Comparison of ENCODE assay signal across 26 cellular contexts in genomic region chr18:61331051-61331450, GRCh38. TPM values are rescaled to one million over a fixed set of nuclear protein-coding genes. Genes with fewer than 3 reads are reported as not detected.
"Had no signal": no experiment of that assay in that cellular context is flagged by ENCODE, and none has a peak within 500 bp of the region (broad histone marks: within the 10 kb centered on the region; RNA-seq: fewer than 3 reads in every experiment).

No MANE protein-coding gene starts in this region.

- ATAC-seq: stimulated activated effector memory CD8-positive, alpha-beta T cell treated with anti-CD3 and anti-CD28 coated beads, Interleukin-12 subunit alpha, Interleukin-12 subunit beta, amount 100 ng/mL, for 72 hours; stimulated activated memory B cell treated with anti-CD40 and anti-IgM and Interleukin-4, amounts not matched to agents 10 μg/mL and 1 μg/mL and 100 μg/mL, for 72 hours; stimulated activated naive B cell treated with anti-CD40 and anti-IgM and Interleukin-4, amounts not matched to agents 10 μg/mL and 1 μg/mL and 100 μg/mL, for 72 hours; stimulated activated naive CD8-positive, alpha-beta T cell treated with anti-CD3 and anti-CD28 coated beads, Interleukin-15, amount 100 ng/mL, for 72 hours; stimulated activated naive CD8-positive, alpha-beta T cell treated with anti-CD3 and anti-CD28 coated beads, Interleukin-15, Interleukin-2, amounts not matched to agents 100 U/mL and 50 U/mL, for 24 hours; upper lobe of right lung had no signal

- H3K4me3 ChIP-seq: stomach, suprapubic skin, thoracic aorta, thyroid gland, tibial artery, tibial nerve, transverse colon, upper lobe of left lung, upper lobe of right lung, uterus, vagina had no signal

- H3K9me3 ChIP-seq: stomach, suprapubic skin, thoracic aorta, thyroid gland, tibial artery, tibial nerve, transverse colon, upper lobe of left lung, upper lobe of right lung, uterus, vagina had no signal

- H3K27ac ChIP-seq: stomach, suprapubic skin, thoracic aorta, thyroid gland, tibial artery, tibial nerve, transverse colon, upper lobe of left lung, upper lobe of right lung, uterus, vagina had no signal

- H3K4me1 ChIP-seq: thyroid gland, uterus had no signal

- H3K36me3 ChIP-seq: stomach, suprapubic skin, thoracic aorta, thyroid gland, tibial artery, tibial nerve, transverse colon, upper lobe of left lung, upper lobe of right lung, uterus, vagina had no signal

- FAIRE-seq: urothelium cell line had no signal

- DNase-seq: stimulated activated CD4-positive, alpha-beta T cell treated with anti-CD3 and anti-CD28 coated beads, Interleukin-2, amount 100 ng/mL, for 24 hours; stimulated activated CD4-positive, alpha-beta T cell treated with anti-CD3 and anti-CD28 coated beads, Interleukin-2, amount 100 ng/mL, for 48 hours; stimulated activated CD4-positive, alpha-beta T cell treated with anti-CD3 and anti-CD28 coated beads, Interleukin-4, amount 100 ng/mL, for 24 hours; stimulated activated CD4-positive, alpha-beta T cell treated with anti-CD3 and anti-CD28 coated beads, Interleukin-4, amount 100 ng/mL, for 4 hours; stimulated activated CD8-positive, alpha-beta memory T cell treated with anti-CD3 and anti-CD28 coated beads, Interleukin-4, amount 100 ng/mL, for 48 hours; stimulated activated naive B cell treated with anti-CD40 and anti-IgM and Interleukin-4, amounts not matched to agents 10 μg/mL and 1 μg/mL and 100 μg/mL, for 72 hours; stimulated activated naive CD4-positive, alpha-beta T cell; stimulated activated naive CD4-positive, alpha-beta T cell treated with Interleukin-2 at 50 U/mL for 16 hours; stimulated activated naive CD8-positive, alpha-beta T cell treated with anti-CD3 and anti-CD28 coated beads, Interleukin-15, amount 100 ng/mL, for 72 hours; stimulated activated naive CD8-positive, alpha-beta T cell treated with anti-CD3 and anti-CD28 coated beads, Interleukin-15, Interleukin-2, amounts not matched to agents 100 U/mL and 50 U/mL, for 24 hours; stomach; substantia nigra; thyroid gland; tibial artery; transverse colon; trophoblast cell; upper lobe of left lung; upper lobe of right lung; uterus had no signal

- H3K27me3 ChIP-seq: thyroid gland, vagina had no signal

RNA-seq across cellular contexts. Expression of gene CDH20, which starts 2.2 kb away (rescaled TPM):
- total RNA-seq: vagina had no signal
